ENCODE assay signal across 8 cellular contexts in the genomic region with DNA sequence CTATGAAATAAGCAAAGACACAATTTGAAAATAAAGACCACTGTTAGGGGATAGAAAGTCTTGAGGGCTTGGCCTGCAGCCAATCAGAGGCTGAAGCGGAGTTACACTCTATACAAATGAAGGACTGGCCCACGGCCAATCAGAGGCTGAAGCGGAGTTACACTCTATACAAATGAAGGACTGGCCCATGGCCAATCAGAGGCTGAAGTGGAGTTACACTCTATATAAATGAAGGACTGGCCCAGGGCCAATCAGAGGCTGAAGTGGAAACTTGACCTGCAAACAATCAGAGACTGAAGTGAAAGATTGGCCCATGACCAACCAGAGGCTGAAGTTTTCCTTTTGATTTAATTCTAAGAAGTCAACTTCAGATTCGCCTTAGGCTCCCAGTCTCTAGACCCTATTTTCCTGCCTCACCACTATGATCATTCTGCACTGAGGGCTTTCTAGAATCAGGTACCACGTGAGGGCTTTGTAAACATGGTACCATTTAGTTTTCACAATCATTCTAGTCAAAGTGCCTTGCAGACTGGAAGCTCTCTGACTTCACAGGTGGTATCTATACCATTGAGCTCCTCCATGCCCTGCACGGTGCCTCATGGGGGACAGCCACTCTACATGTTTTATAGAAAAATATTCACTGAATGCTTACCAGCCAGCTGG.
DNase-seq lines count a peak whose midpoint lies in the region; ATAC-seq and TF ChIP-seq lines count a peak whose summit lies in the region.

No MANE protein-coding gene starts in this region.

- intact Hi-C loops in Panc1 (cut with micrococcal nuclease; ENCODE audit: unreplicated experiment), result loop anchor here (2.0 to 5.0 kb wide), 3 partner anchors 81 to 233 kb away; no protein-coding TSS in a partner anchor

- no peak overlapping the region for H3K4me3 ChIP-seq in Panc1 (ENCODE audit: low read depth in 2 of 2, low read length in 2 of 2)
- H3K4me3 ChIP-seq in fibroblast of the aortic adventitia (ENCODE audit: low read depth, low read length), result no peak overlapping the region
- no peak overlapping the region for H3K4me3 ChIP-seq in parathyroid adenoma (ENCODE audit: low read depth, low read length)

- DNase-seq in H4 (ENCODE audit: low spot score) (peak; percentile 8), Panc1 (ENCODE audit: low read depth, low spot score) (no peak), fibroblast of the aortic adventitia (ENCODE audit: low read depth) (peak; percentile 18), omental fat pad (ENCODE audit: low spot score) (no peak), T-helper 9 cell (no peak)

- BruUV-seq in Panc1 (replicated peaks; lab: Mats Ljungman, UMichigan), result no TSS peak

- no peak overlapping the region for H3K9ac ChIP-seq in parathyroid adenoma

- ATAC-seq in Panc1 (peak; percentile 47), omental fat pad (ENCODE audit: low FRiP score) (no peak), HG03095 (IDR thresholded peaks at IDR 0.05; ENCODE audit: unreplicated experiment) (no peak), HG03442 (IDR thresholded peaks at IDR 0.05; ENCODE audit: unreplicated experiment) (no peak)

- in situ Hi-C loops in Panc1 (cut with HindIII; ENCODE audit: low pct_unique_long_range_greater_than_20kb, low sequenced_read_pairs), result no loop called here

- TF ChIP-seq CTCF in Panc1 (IDR thresholded peaks at IDR 0.05) (no peak), fibroblast of the aortic adventitia (IDR thresholded peaks at IDR 0.05; ENCODE audit: insufficient read depth, low read length) (no peak), parathyroid adenoma (IDR thresholded peaks at IDR 0.05) (no peak), omental fat pad (IDR thresholded peaks at IDR 0.05) (no peak)

- POLR2A ChIA-PET in Panc1 (lab: Charles Lee), result interaction anchor here (0.8 kb wide), 1 partner anchor 24 kb away, joined by 9 read pairs; no protein-coding TSS in a partner anchor

- H3K27ac ChIP-seq in Panc1 (ENCODE audit: low read length), result peak overlapping the region; percentile 81
- H3K27ac ChIP-seq in parathyroid adenoma, result peak overlapping the region; percentile 37

- H3K79me2 ChIP-seq in parathyroid adenoma, result no peaks in the 10 kb centered on the region

- peak overlapping the region; percentile 58 for H3K4me2 ChIP-seq in parathyroid adenoma (ENCODE audit: low read length)

- no peaks in the 10 kb centered on the region for H3K9me3 ChIP-seq in Panc1 (ENCODE audit: control insufficient read depth, insufficient read depth, low read depth, low read length)
- H3K9me3 ChIP-seq in parathyroid adenoma (ENCODE audit: control insufficient read depth, low read length), result no peaks in the 10 kb centered on the region

- no peaks in the 10 kb centered on the region for H3K27me3 ChIP-seq in Panc1 (ENCODE audit: control insufficient read depth, insufficient read depth, low read length)
- no peaks in the 10 kb centered on the region for H3K27me3 ChIP-seq in parathyroid adenoma (ENCODE audit: control insufficient read depth, insufficient read depth, low read length)

- CTCF ChIA-PET in Panc1 (lab: Charles Lee), result interaction anchor here (0.6 to 1.0 kb wide), 2 partner anchors 121 to 248 kb away, joined by 4 to 6 read pairs; no protein-coding TSS in a partner anchor

- H3K36me3 ChIP-seq in Panc1 (ENCODE audit: control insufficient read depth, insufficient read depth, low read length) (no peaks in the 10 kb centered on the region), parathyroid adenoma (ENCODE audit: control insufficient read depth, insufficient read depth, low read length) (no peaks in the 10 kb centered on the region)

- peaks cover 34% of the 10 kb centered on the region for H3K4me1 ChIP-seq in Panc1 (ENCODE audit: control insufficient read depth, insufficient read depth, low read length)
- peaks cover 9% of the 10 kb centered on the region for H3K4me1 ChIP-seq in parathyroid adenoma

- peak overlapping the region; percentile 25 for H2AFZ ChIP-seq in parathyroid adenoma

Comparison
In these comparisons a context has a peak if more than half of its experiments do, and no peak if none do; other contexts are left out.
1. DNase-seq: peak in H4 (single experiment) and fibroblast of the aortic adventitia (single experiment); none in Panc1 (single experiment), omental fat pad (single experiment) and T-helper 9 cell (single experiment).